Comparison of ENCODE assay signal across 9 cellular contexts in the genomic region with DNA sequence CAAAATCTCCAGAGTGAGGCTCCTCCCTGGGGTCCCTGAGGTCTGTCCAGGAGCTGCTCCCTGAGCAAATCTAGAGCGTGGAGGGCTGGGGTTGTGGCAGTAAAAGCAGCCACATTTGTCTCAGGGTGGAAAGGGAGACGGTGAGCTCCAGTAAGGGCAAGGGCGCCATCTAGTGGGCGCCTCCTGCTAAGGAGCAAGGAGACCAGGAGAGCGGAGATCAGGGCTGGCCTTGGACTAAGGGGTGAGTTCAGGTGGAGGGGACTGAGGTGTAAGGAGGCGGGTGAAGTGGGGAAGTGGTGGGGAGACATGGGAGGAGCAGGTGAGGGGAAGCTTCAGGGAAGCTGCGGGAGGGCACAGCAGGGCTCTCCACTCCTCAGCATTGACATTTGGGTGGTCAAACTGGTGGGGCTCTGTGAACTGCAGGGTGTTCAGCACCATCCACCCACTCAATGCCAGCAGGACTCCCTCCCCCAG. TPM values are rescaled to one million over a fixed set of nuclear protein-coding genes. Genes with fewer than 3 reads are reported as not detected.
A peak's percentile ranks its signal among the peaks of the same experiment; 100 is the strongest.
DNase-seq lines count a peak whose midpoint lies in the region; ATAC-seq and TF ChIP-seq lines count a peak whose summit lies in the region.
"Had no signal": no experiment of that assay in that cellular context is flagged by ENCODE, and none has a peak within 500 bp of the region (broad histone marks: within the 10 kb centered on the region; RNA-seq: fewer than 3 reads in every experiment).

No MANE protein-coding gene starts in this region.

- no peaks in the 10 kb centered on the region for H3F3A ChIP-seq in Loucy (ENCODE audit: low read depth)

- H3K27me3 Mint-ChIP-seq in activated T-helper 2 cell treated with anti-CD3 and anti-CD28 coated beads, Interferon-gamma antibody, Interleukin-2, Interleukin-4, amounts not matched to agents 10 μg/mL and 5 μg/mL and 100 μg/mL, durations not matched to agents 14 hours and 24 hours and 36 hours (ENCODE audit: low read depth): peaks cover 2% of the 10 kb centered on the region
- H3K27me3 Mint-ChIP-seq in type B pancreatic cell: peaks cover 29% of the 10 kb centered on the region

- TF ChIP-seq POLR2A in gastroesophageal sphincter (IDR thresholded peaks at IDR 0.05): no peak

- H3K36me3 ChIP-seq in Loucy (ENCODE audit: insufficient read depth, low read length) (no peaks in the 10 kb centered on the region), RWPE2 (ENCODE audit: low read depth) (no peaks in the 10 kb centered on the region; the same call in 1 of the 2 replicates), gastroesophageal sphincter (no peaks in the 10 kb centered on the region), trophoblast cell (ENCODE audit: control insufficient read depth in 1 of 2, insufficient read depth in 2 of 2, low read length in 2 of 2) (no peaks in the 10 kb centered on the region)

- no peak overlapping the region for H3K4me2 ChIP-seq in Loucy (ENCODE audit: low read depth, low read length, poor library complexity, severe bottlenecking)
- no peak overlapping the region for H3K4me2 ChIP-seq in trophoblast cell (ENCODE audit: low read length)

- TF ChIP-seq CTCF in Loucy (conservative IDR thresholded peaks at IDR 0.05; ENCODE audit: low read length) (peak; percentile 94), RWPE2 (IDR thresholded peaks at IDR 0.05; ENCODE audit: poor library complexity, severe bottlenecking) (peak; percentile 87), gastroesophageal sphincter (IDR thresholded peaks at IDR 0.05) (peak; percentile 17 to 81 (median 54)), type B pancreatic cell (conservative IDR thresholded peaks at IDR 0.05) (peak; percentile 80)

- H4K12ac ChIP-seq in trophoblast cell (ENCODE audit: low read depth, low read length): no peak overlapping the region

- H2BK12ac ChIP-seq in trophoblast cell (ENCODE audit: low read length): no peak overlapping the region

- H3K9me2 ChIP-seq in Loucy (replicated peaks; ENCODE audit: low read depth, low read length): no peaks in the 10 kb centered on the region

- DNase-seq in EH (ENCODE audit: low read depth) (peak; percentile 72), RWPE2 (ENCODE audit: low spot score) (no peak), trophoblast cell (peak; percentile 60 to 84), type B pancreatic cell (ENCODE audit: extremely low spot score, unreplicated experiment) (no peak)
- DNase-seq in activated T-helper 2 cell treated with anti-CD3 and anti-CD28 coated beads, Interferon-gamma antibody, Interleukin-2, Interleukin-4, amounts not matched to agents 10 μg/mL and 5 μg/mL and 100 μg/mL, durations not matched to agents 14 hours and 24 hours and 36 hours (ENCODE audit: low spot score): peak; percentile 72

- H3K4ac ChIP-seq in trophoblast cell (ENCODE audit: low read depth, low read length): no peak overlapping the region

- WGBS in gastroesophageal sphincter (ENCODE audit: low coverage in 1 of 2), 2 donors: 0 to 5% methylated on average over 6 of the region's 7 CpGs
- whole genome bisulfite sequencing in trophoblast cell (ENCODE audit: extremely low coverage, insufficient coverage, insufficient read length): no CpG with 5 or more reads among the region's 7 CpGs

- H2BK5ac ChIP-seq in trophoblast cell (ENCODE audit: low read depth, low read length, poor library complexity): no peak overlapping the region

- no peak overlapping the region for H4K8ac ChIP-seq in trophoblast cell (ENCODE audit: low read depth, low read length)

- no peak overlapping the region for H3K4me3 ChIP-seq in Loucy (ENCODE audit: low read length, poor library complexity, severe bottlenecking)
- no peak overlapping the region for H3K4me3 ChIP-seq in RWPE2 (ENCODE audit: severe bottlenecking)
- H3K4me3 ChIP-seq in gastroesophageal sphincter: no peak overlapping the region
- no peak overlapping the region for H3K4me3 ChIP-seq in trophoblast cell (ENCODE audit: low read depth, low read length)

- H3K23ac ChIP-seq in trophoblast cell (ENCODE audit: low read length): no peak overlapping the region

- H4K20me1 ChIP-seq in Loucy (ENCODE audit: insufficient read depth, low read length, poor library complexity, severe bottlenecking): no peaks in the 10 kb centered on the region

- ATAC-seq in RWPE2 (ENCODE audit: low read depth): peak; percentile 90
- peak; percentile 65 for ATAC-seq in gastroesophageal sphincter
- no peak for ATAC-seq in HG03045 (IDR thresholded peaks at IDR 0.05; ENCODE audit: unreplicated experiment)

- intact Hi-C loops in activated T-helper 2 cell treated with anti-CD3 and anti-CD28 coated beads, Interferon-gamma antibody, Interleukin-2, Interleukin-4, amounts not matched to agents 10 μg/mL and 5 μg/mL and 100 μg/mL, durations not matched to agents 14 hours and 24 hours and 36 hours (cut with micrococcal nuclease): loop anchor here (1.0 to 2.0 kb wide), 2 partner anchors 28 to 121 kb away; no protein-coding TSS in a partner anchor

- H2BK120ac ChIP-seq in trophoblast cell (ENCODE audit: insufficient read depth, low read length, poor library complexity): no peak overlapping the region

- H3K4me3 Mint-ChIP-seq in activated T-helper 2 cell treated with anti-CD3 and anti-CD28 coated beads, Interferon-gamma antibody, Interleukin-2, Interleukin-4, amounts not matched to agents 10 μg/mL and 5 μg/mL and 100 μg/mL, durations not matched to agents 14 hours and 24 hours and 36 hours (ENCODE audit: low read depth): no peak overlapping the region
- H3K4me3 Mint-ChIP-seq in type B pancreatic cell: no peak overlapping the region
- H3K4me3 Mint-ChIP-seq: dendritic cell treated with granulocyte-macrophage colony-stimulating factor and Interleukin-4, amounts not matched to agents 40 ng/mL and 50 ng/mL, for 4 days had no signal

- H3K79me1 ChIP-seq in trophoblast cell (ENCODE audit: low read length): no peaks in the 10 kb centered on the region

- H3K27me3 ChIP-seq in Loucy (ENCODE audit: insufficient read depth, low read length, poor library complexity, severe bottlenecking) (no peaks in the 10 kb centered on the region), RWPE2 (ENCODE audit: insufficient read depth, poor library complexity, severe bottlenecking) (peaks cover 46% of the 10 kb centered on the region), gastroesophageal sphincter (peaks cover 69% of the 10 kb centered on the region), trophoblast cell (ENCODE audit: insufficient read depth, low read length) (peaks cover 2% of the 10 kb centered on the region)

- H3K4me1 ChIP-seq in Loucy (ENCODE audit: insufficient read depth, low read length, poor library complexity, severe bottlenecking): peaks cover 3% of the 10 kb centered on the region
- no peaks in the 10 kb centered on the region for H3K4me1 ChIP-seq in RWPE2 (ENCODE audit: insufficient read depth, poor library complexity, severe bottlenecking)
- no peaks in the 10 kb centered on the region for H3K4me1 ChIP-seq in gastroesophageal sphincter
- no peaks in the 10 kb centered on the region for H3K4me1 ChIP-seq in trophoblast cell (ENCODE audit: control insufficient read depth in 1 of 2, insufficient read depth in 2 of 2, low read length in 2 of 2)

- H3K27ac ChIP-seq in RWPE2 (ENCODE audit: poor library complexity, severe bottlenecking): no peak overlapping the region
- no peak overlapping the region for H3K27ac ChIP-seq in gastroesophageal sphincter
- H3K27ac ChIP-seq in trophoblast cell (ENCODE audit: low read depth, low read length): no peak overlapping the region

- H3K14ac ChIP-seq in trophoblast cell (ENCODE audit: low read length): no peak overlapping the region

- H3K9me3 ChIP-seq in Loucy (ENCODE audit: insufficient read depth, low read depth, low read length): no peaks in the 10 kb centered on the region
- no peaks in the 10 kb centered on the region for H3K9me3 ChIP-seq in RWPE2 (ENCODE audit: severe bottlenecking)
- peaks cover 0 to 4% (median 0%) of the 10 kb centered on the region in 3 donors for H3K9me3 ChIP-seq in gastroesophageal sphincter
- peaks cover 3% of the 10 kb centered on the region for H3K9me3 ChIP-seq in trophoblast cell (ENCODE audit: insufficient read depth, low read depth, low read length)

- H3K36me3 Mint-ChIP-seq in activated T-helper 2 cell treated with anti-CD3 and anti-CD28 coated beads, Interferon-gamma antibody, Interleukin-2, Interleukin-4, amounts not matched to agents 10 μg/mL and 5 μg/mL and 100 μg/mL, durations not matched to agents 14 hours and 24 hours and 36 hours (ENCODE audit: low read depth): peaks cover 18% of the 10 kb centered on the region
- no peaks in the 10 kb centered on the region for H3K36me3 Mint-ChIP-seq in type B pancreatic cell

- no peak overlapping the region for H3K27ac Mint-ChIP-seq in activated T-helper 2 cell treated with anti-CD3 and anti-CD28 coated beads, Interferon-gamma antibody, Interleukin-2, Interleukin-4, amounts not matched to agents 10 μg/mL and 5 μg/mL and 100 μg/mL, durations not matched to agents 14 hours and 24 hours and 36 hours
- no peak overlapping the region for H3K27ac Mint-ChIP-seq in type B pancreatic cell
- H3K27ac Mint-ChIP-seq: dendritic cell treated with granulocyte-macrophage colony-stimulating factor and Interleukin-4, amounts not matched to agents 40 ng/mL and 50 ng/mL, for 4 days had no signal

- H3K18ac ChIP-seq in trophoblast cell (ENCODE audit: low read length): no peak overlapping the region

- H3K9ac ChIP-seq in Loucy (ENCODE audit: low read depth, low read length, poor library complexity, severe bottlenecking) (no peak overlapping the region), trophoblast cell (ENCODE audit: low read length) (no peak overlapping the region)

- no peaks in the 10 kb centered on the region for H3K79me2 ChIP-seq in Loucy (ENCODE audit: insufficient read depth, low read length)
- H3K79me2 ChIP-seq in trophoblast cell (ENCODE audit: control insufficient read depth, insufficient read depth, low read length, poor library complexity): no peaks in the 10 kb centered on the region

- H4K91ac ChIP-seq in trophoblast cell (ENCODE audit: low read depth, low read length): no peak overlapping the region

- TF ChIP-seq EP300 in gastroesophageal sphincter (IDR thresholded peaks at IDR 0.05): no peak

- peaks cover 9% of the 10 kb centered on the region for H3K4me1 Mint-ChIP-seq in activated T-helper 2 cell treated with anti-CD3 and anti-CD28 coated beads, Interferon-gamma antibody, Interleukin-2, Interleukin-4, amounts not matched to agents 10 μg/mL and 5 μg/mL and 100 μg/mL, durations not matched to agents 14 hours and 24 hours and 36 hours (ENCODE audit: low read depth)
- no peaks in the 10 kb centered on the region for H3K4me1 Mint-ChIP-seq in type B pancreatic cell (ENCODE audit: unreplicated experiment)

- H3K9me3 Mint-ChIP-seq in activated T-helper 2 cell treated with anti-CD3 and anti-CD28 coated beads, Interferon-gamma antibody, Interleukin-2, Interleukin-4, amounts not matched to agents 10 μg/mL and 5 μg/mL and 100 μg/mL, durations not matched to agents 14 hours and 24 hours and 36 hours: no peaks in the 10 kb centered on the region
- H3K9me3 Mint-ChIP-seq in type B pancreatic cell: no peaks in the 10 kb centered on the region
- H3K9me3 Mint-ChIP-seq: dendritic cell treated with granulocyte-macrophage colony-stimulating factor and Interleukin-4, amounts not matched to agents 40 ng/mL and 50 ng/mL, for 4 days had no signal

- peak overlapping the region; percentile 53; the same call in 1 of the 2 replicates for H2AFZ ChIP-seq in Loucy (ENCODE audit: low read length)
- H2AFZ ChIP-seq in trophoblast cell (ENCODE audit: insufficient read depth, low read length, poor library complexity): no peak overlapping the region

- H2AK5ac ChIP-seq in trophoblast cell (ENCODE audit: low read length): no peak overlapping the region

RNA-seq across cellular contexts. Expression of a gene that starts 5.3 kb away (rescaled TPM):
- 16.6 and 19.4 TPM in 2 replicates for total RNA-seq in activated T-helper 2 cell treated with anti-CD3 and anti-CD28 coated beads, Interferon-gamma antibody, Interleukin-2, Interleukin-4, amounts not matched to agents 10 μg/mL and 5 μg/mL and 100 μg/mL, durations not matched to agents 14 hours and 24 hours and 36 hours
- total RNA-seq in gastroesophageal sphincter: 1 to 10 TPM in 1 of 4 donors, not detected in 3; 4.3 TPM
- 0.03 and 0.08 TPM in 2 replicates for polyA plus RNA-seq in trophoblast cell (2013)
- total RNA-seq in type B pancreatic cell (ENCODE audit: low replicate concordance): not detected in 2 replicates

RNA-seq across cellular contexts. Expression of a gene that starts 56.2 kb away (rescaled TPM):
- total RNA-seq in activated T-helper 2 cell treated with anti-CD3 and anti-CD28 coated beads, Interferon-gamma antibody, Interleukin-2, Interleukin-4, amounts not matched to agents 10 μg/mL and 5 μg/mL and 100 μg/mL, durations not matched to agents 14 hours and 24 hours and 36 hours: not detected in 2 replicates
- 1 to 10 TPM in 1 of 4 donors, under 1 TPM in 2, not detected in 1; 0.52 to 2.6 (median 0.93) TPM for total RNA-seq in gastroesophageal sphincter
- not detected in 2 replicates for polyA plus RNA-seq in trophoblast cell (2013)
- not detected in 2 replicates for total RNA-seq in type B pancreatic cell (ENCODE audit: low replicate concordance)

Comparison
In these comparisons a context has a peak if more than half of its experiments do, and no peak if none do; other contexts are left out.
1. DNase-seq: peak in EH (single experiment), activated T-helper 2 cell treated with anti-CD3 and anti-CD28 coated beads, Interferon-gamma antibody, Interleukin-2, Interleukin-4, amounts not matched to agents 10 μg/mL and 5 μg/mL and 100 μg/mL, durations not matched to agents 14 hours and 24 hours and 36 hours (single experiment) and trophoblast cell (2 of 2); none in RWPE2 (single experiment) and type B pancreatic cell (single experiment).
2. Peak in every context shown above with its lines, with median percentiles within 50 percentile points of each other: CTCF ChIP-seq.